In the genomic region with DNA sequence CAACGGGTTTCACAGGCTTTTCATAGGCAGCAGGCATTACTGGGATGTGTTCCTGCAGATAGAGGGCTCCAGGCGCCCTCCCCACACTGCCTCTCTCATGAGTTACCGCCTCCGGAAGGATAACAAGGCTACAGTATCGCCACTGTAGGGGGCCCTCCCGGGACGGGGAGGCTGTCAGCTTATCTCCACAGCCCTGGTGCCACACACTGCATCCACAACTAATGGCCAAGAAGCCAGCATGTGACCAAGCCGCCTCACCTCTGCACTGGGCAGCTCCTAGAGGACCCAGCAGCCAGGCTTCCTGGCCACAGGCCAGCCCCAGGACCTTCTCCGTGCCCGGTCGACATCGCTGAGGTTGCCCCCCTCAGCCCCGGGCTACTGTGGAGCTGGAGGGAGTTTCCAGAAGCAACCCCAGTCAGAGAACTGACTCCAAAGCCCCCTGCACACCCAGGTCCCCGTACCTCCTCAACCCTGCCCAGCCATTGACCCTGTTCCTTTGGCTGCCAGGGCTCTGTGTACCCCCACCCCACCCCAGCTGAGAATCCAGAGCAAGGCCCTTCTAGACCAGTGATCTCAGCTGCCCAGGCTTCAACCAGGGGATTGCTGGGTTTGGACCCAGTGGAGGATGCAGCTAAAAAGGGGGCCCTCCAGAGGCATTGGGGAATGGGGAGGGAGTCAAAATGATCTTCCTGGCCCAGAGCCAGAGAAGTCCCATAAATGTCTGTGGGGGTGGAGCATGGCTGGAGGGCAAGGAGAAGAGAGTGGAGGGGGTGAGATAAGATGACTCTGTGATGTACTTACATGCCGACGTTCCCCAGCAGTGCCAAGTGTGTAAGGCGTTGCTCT, we compare ENCODE assay signal across 1 cellular context.
TF ChIP-seq lines count a peak whose summit lies in the region.

No MANE protein-coding gene starts in this region.

TF ChIP-seq in IMR-90, 13 proteins besides CTCF, POLR2A, EP300 and RAD21 (continued from another document):
- no peak for TF ChIP-seq CEBPB (IDR thresholded peaks at IDR 0.05; ENCODE audit: low read depth, low read length)
